Comparison of ENCODE assay signal across 27 cellular contexts in the genomic region with DNA sequence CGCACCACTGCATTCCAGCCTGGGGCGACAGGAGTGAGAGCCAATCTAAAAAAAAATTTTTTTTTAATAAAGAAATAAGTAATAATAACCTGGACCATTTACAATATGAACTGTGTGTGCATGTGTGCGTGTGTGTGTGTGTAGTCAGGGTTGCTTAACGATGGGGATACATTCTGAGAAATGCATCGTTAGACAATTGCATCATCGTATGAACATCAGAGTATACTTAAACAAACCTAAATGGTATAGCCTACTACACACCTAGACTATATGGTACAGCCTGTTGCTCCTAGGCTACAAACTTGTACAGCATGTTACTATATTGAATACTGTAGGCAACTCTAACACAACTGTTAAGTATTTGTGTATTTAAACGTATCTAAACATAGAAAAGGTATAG. TPM values are rescaled to one million over a fixed set of nuclear protein-coding genes. Genes with fewer than 3 reads are reported as not detected.
DNase-seq lines count a peak whose midpoint lies in the region; FAIRE-seq and TF ChIP-seq lines count a peak whose summit lies in the region.
"Had no signal": no experiment of that assay in that cellular context is flagged by ENCODE, and none has a peak within 500 bp of the region (broad histone marks: within the 10 kb centered on the region; RNA-seq: fewer than 3 reads in every experiment).

No MANE protein-coding gene starts in this region.

- no peak for TF ChIP-seq CTCF in HEK293 (tag by site-specific recombination; IDR thresholded peaks at IDR 0.05)
- TF ChIP-seq CTCF in astrocyte (IDR thresholded peaks at IDR 0.05; ENCODE audit: insufficient read depth, low read depth, low read length) = no peak
- TF ChIP-seq CTCF in mesothelial cell of epicardium (IDR thresholded peaks at IDR 0.05; ENCODE audit: unreplicated experiment) = no peak
- no peak for TF ChIP-seq CTCF in CD14-positive monocyte (IDR thresholded peaks at IDR 0.05)

- H3K4me3 Mint-ChIP-seq in astrocyte (ENCODE audit: unreplicated experiment) (no peak overlapping the region), mesothelial cell of epicardium (no peak overlapping the region), CD14-positive monocyte (no peak overlapping the region)
- H3K4me3 Mint-ChIP-seq: B cell; CD4-positive, alpha-beta memory T cell; CD4-positive, CD25-positive, alpha-beta regulatory T cell; CD8-positive, alpha-beta memory T cell had no signal

- CTCF ChIA-PET in HEK293 (lab: Yijun Ruan, JAX) = no interaction called here

- peaks cover 38% of the 10 kb centered on the region for H4K20me1 ChIP-seq in astrocyte (ENCODE audit: insufficient read depth, low read length)

- peaks cover 81% of the 10 kb centered on the region for H3K79me2 ChIP-seq in astrocyte (ENCODE audit: insufficient read depth, low read length)

- H3K27ac Mint-ChIP-seq in astrocyte (ENCODE audit: unreplicated experiment) = no peak overlapping the region
- peak overlapping the region; percentile 68 for H3K27ac Mint-ChIP-seq in mesothelial cell of epicardium
- H3K27ac Mint-ChIP-seq in CD14-positive monocyte = no peak overlapping the region
- H3K27ac Mint-ChIP-seq: B cell had no signal

- H3K27me3 ChIP-seq in astrocyte (ENCODE audit: insufficient read depth, low read length) = no peaks in the 10 kb centered on the region
- H3K27me3 ChIP-seq: BLaER1 treated with 17β-estradiol and CSF1 and Interleukin-3, amounts not matched to agents 10 nM and 100 nM had no signal

- no peaks in the 10 kb centered on the region for H3K9me3 ChIP-seq in HEK293 (ENCODE audit: control insufficient read depth, insufficient read depth, low read depth, low read length)
- H3K9me3 ChIP-seq in astrocyte (ENCODE audit: insufficient read depth, low read depth, low read length) = no peaks in the 10 kb centered on the region
- H3K9me3 ChIP-seq: BLaER1 treated with 17β-estradiol and CSF1 and Interleukin-3, amounts not matched to agents 10 nM and 100 nM had no signal

- H3K27ac ChIP-seq in HEK293 (ENCODE audit: extremely low read depth, low read depth, low read length) (no peak overlapping the region), astrocyte (ENCODE audit: low read depth, low read length) (no peak overlapping the region)
- H3K27ac ChIP-seq: BLaER1 treated with 17β-estradiol and CSF1 and Interleukin-3, amounts not matched to agents 10 nM and 100 nM; C4-2B had no signal

- H3K4me1 Mint-ChIP-seq in astrocyte (ENCODE audit: low read depth, unreplicated experiment) (peaks cover 5% of the 10 kb centered on the region), mesothelial cell of epicardium (peaks cover 11% of the 10 kb centered on the region), CD14-positive monocyte (no peaks in the 10 kb centered on the region)
- H3K4me1 Mint-ChIP-seq: B cell had no signal

- H3K36me3 ChIP-seq in HEK293 (ENCODE audit: control insufficient read depth in 2 of 2, insufficient read depth in 1 of 2, low read length in 2 of 2) (peaks cover 8 to 64% of the 10 kb centered on the region in 2 experiments), astrocyte (ENCODE audit: insufficient read depth, low read length) (peaks cover 8% of the 10 kb centered on the region)

- no peak overlapping the region for H3K4me2 ChIP-seq in astrocyte (ENCODE audit: low read length)
- H3K4me2 ChIP-seq: BLaER1 treated with 17β-estradiol and CSF1 and Interleukin-3, amounts not matched to agents 10 nM and 100 nM had no signal

- FAIRE-seq in GM12892 (lab: Jason Lieb, UNC) (peak; percentile 71), astrocyte (lab: Jason Lieb, UNC) (no peak)
- FAIRE-seq: A204.1, GM12878, GM19239 had no signal

- H3K9ac ChIP-seq in astrocyte (ENCODE audit: low read length) = no peak overlapping the region
- H3K9ac ChIP-seq: BLaER1 treated with 17β-estradiol and CSF1 and Interleukin-3, amounts not matched to agents 10 nM and 100 nM had no signal

- H3K27me3 Mint-ChIP-seq in astrocyte (ENCODE audit: low read depth, unreplicated experiment) (no peaks in the 10 kb centered on the region), mesothelial cell of epicardium (ENCODE audit: low read depth) (no peaks in the 10 kb centered on the region), CD14-positive monocyte (ENCODE audit: low read depth in 3 of 3) (no peaks in the 10 kb centered on the region)
- H3K27me3 Mint-ChIP-seq: B cell; CD4-positive, alpha-beta memory T cell; CD4-positive, CD25-positive, alpha-beta regulatory T cell; CD8-positive, alpha-beta memory T cell had no signal

- no peak overlapping the region for H3K4me3 ChIP-seq in HEK293 (ENCODE audit: low read depth, low read length)
- no peak overlapping the region for H3K4me3 ChIP-seq in astrocyte (ENCODE audit: insufficient read depth, low read depth, low read length)
- H3K4me3 ChIP-seq: BLaER1 treated with 17β-estradiol and CSF1 and Interleukin-3, amounts not matched to agents 10 nM and 100 nM; GM12878 had no signal

- intact Hi-C loops in CD14-positive monocyte (cut with micrococcal nuclease) = no loop called here

- DNase-seq in GM12892 (ENCODE audit: insufficient read length) (no peak), astrocyte (ENCODE audit: low read depth) (peak; percentile 5), mesothelial cell of epicardium (ENCODE audit: low spot score in 2 of 2, unreplicated experiment in 2 of 2) (no peak), CD14-positive monocyte (ENCODE audit: low spot score) (no peak), ecto neural progenitor cell (ENCODE audit: low spot score) (no peak), AG08395 (ENCODE audit: low spot score) (no peak)
- DNase-seq: 8988T; ACHN; AML-193; CD4-positive, alpha-beta memory T cell; CD4-positive, CD25-positive, alpha-beta regulatory T cell; CD8-positive, alpha-beta memory T cell; COR-L47; DMS 273 treated with DMSO at 0.1 percent for 48 hours; DMS153; DMS53; DMS79; DND-41; EL; GDM1 had no signal

- H3K36me3 Mint-ChIP-seq in astrocyte (ENCODE audit: low read depth, unreplicated experiment) (peaks cover 9% of the 10 kb centered on the region), mesothelial cell of epicardium (peaks cover 35% of the 10 kb centered on the region), CD14-positive monocyte (peaks cover 39 to 59% of the 10 kb centered on the region in 2 donors)

- H3K4me1 ChIP-seq in HEK293 (ENCODE audit: control insufficient read depth, insufficient read depth, low read length) = no peaks in the 10 kb centered on the region
- H3K4me1 ChIP-seq in astrocyte (ENCODE audit: insufficient read depth, low read length) = peaks cover 4% of the 10 kb centered on the region
- H3K4me1 ChIP-seq: BLaER1 treated with 17β-estradiol and CSF1 and Interleukin-3, amounts not matched to agents 10 nM and 100 nM had no signal

- TF ChIP-seq POLR2A in GM12892 (IDR thresholded peaks at IDR 0.05; ENCODE audit: low read depth, low read length) = no peak

- H2AFZ ChIP-seq in astrocyte (ENCODE audit: low read depth, low read length) = no peak overlapping the region

- H3K9me3 Mint-ChIP-seq in astrocyte (ENCODE audit: unreplicated experiment) (peaks cover 2% of the 10 kb centered on the region), mesothelial cell of epicardium (no peaks in the 10 kb centered on the region), CD14-positive monocyte (no peaks in the 10 kb centered on the region)
- H3K9me3 Mint-ChIP-seq: CD4-positive, alpha-beta memory T cell; CD4-positive, CD25-positive, alpha-beta regulatory T cell; CD8-positive, alpha-beta memory T cell had no signal

- POLR2A ChIA-PET in HEK293 (lab: Yijun Ruan, JAX) = no interaction called here

TF ChIP-seq in HEK293, 187 proteins besides CTCF, POLR2A, EP300 and RAD21:
- TF ChIP-seq PRDM10 (tag by site-specific recombination; IDR thresholded peaks at IDR 0.05) = peak; percentile 63
- no peak for TF ChIP-seq KLF1 (tag by site-specific recombination; IDR thresholded peaks at IDR 0.05)

RNA-seq across cellular contexts. Expression of gene RDX, which starts 26.4 kb away (rescaled TPM):
- polyA plus RNA-seq in GM12892 (2012; ENCODE audit: missing spikeins) = 47.9 TPM
- 128 and 132 TPM in 2 replicates for total RNA-seq in astrocyte
- total RNA-seq in mesothelial cell of epicardium = 117 to 127 TPM (median 126 TPM) in 3 replicates
- 10 to 100 TPM; 20.9 to 22.0 TPM for polyA plus RNA-seq in CD14-positive monocyte
